ENCODE assay signal across 10 cellular contexts in genomic region chr1:209875510-209875909, GRCh38. TPM values are rescaled to one million over a fixed set of nuclear protein-coding genes. Genes with fewer than 3 reads are reported as not detected.
DNase-seq lines count a peak whose midpoint lies in the region; ATAC-seq and TF ChIP-seq lines count a peak whose summit lies in the region.
"Had no signal": no experiment of that assay in that cellular context is flagged by ENCODE, and none has a peak within 500 bp of the region (broad histone marks: within the 10 kb centered on the region; RNA-seq: fewer than 3 reads in every experiment).

No MANE protein-coding gene starts in this region.

- H3K36me3 Mint-ChIP-seq in progenitor cell of endocrine pancreas (ENCODE audit: insufficient read depth), result no peaks in the 10 kb centered on the region
- no peaks in the 10 kb centered on the region for H3K36me3 Mint-ChIP-seq in activated naive CD4-positive, alpha-beta T cell treated with anti-CD3 and anti-CD28 coated beads for 36 hours (ENCODE audit: low read depth)
- no peaks in the 10 kb centered on the region for H3K36me3 Mint-ChIP-seq in activated CD4-positive, alpha-beta T cell treated with anti-CD3 and anti-CD28 coated beads, Interleukin-2, amount 10 ng/mL, durations not matched to agents 24 days and 14 days (ENCODE audit: low read depth)
- H3K36me3 Mint-ChIP-seq: activated naive CD4-positive, alpha-beta T cell treated with anti-CD3 and anti-CD28 coated beads, Interleukin-2, amount 50 U/mL, for 24 hours had no signal

- no peak overlapping the region for H3K27ac Mint-ChIP-seq in progenitor cell of endocrine pancreas
- H3K27ac Mint-ChIP-seq in activated naive CD4-positive, alpha-beta T cell treated with anti-CD3 and anti-CD28 coated beads for 36 hours, result no peak overlapping the region
- no peak overlapping the region for H3K27ac Mint-ChIP-seq in activated CD4-positive, alpha-beta T cell treated with anti-CD3 and anti-CD28 coated beads, Interleukin-2, amount 10 ng/mL, durations not matched to agents 24 days and 14 days
- H3K27ac Mint-ChIP-seq: activated naive CD4-positive, alpha-beta T cell treated with anti-CD3 and anti-CD28 coated beads, Interleukin-2, amount 50 U/mL, for 24 hours had no signal

- H3K27me3 ChIP-seq in dorsolateral prefrontal cortex, result no peaks in the 10 kb centered on the region

- H3K4me1 Mint-ChIP-seq in progenitor cell of endocrine pancreas (ENCODE audit: low read depth), result peaks cover 1% of the 10 kb centered on the region
- no peaks in the 10 kb centered on the region for H3K4me1 Mint-ChIP-seq in activated naive CD4-positive, alpha-beta T cell treated with anti-CD3 and anti-CD28 coated beads for 36 hours (ENCODE audit: low read depth)
- no peaks in the 10 kb centered on the region for H3K4me1 Mint-ChIP-seq in activated CD4-positive, alpha-beta T cell treated with anti-CD3 and anti-CD28 coated beads, Interleukin-2, amount 10 ng/mL, durations not matched to agents 24 days and 14 days
- H3K4me1 Mint-ChIP-seq: activated naive CD4-positive, alpha-beta T cell treated with anti-CD3 and anti-CD28 coated beads, Interleukin-2, amount 50 U/mL, for 24 hours had no signal

- ATAC-seq in HG03571 (IDR thresholded peaks at IDR 0.05; ENCODE audit: unreplicated experiment), result no peak
- no peak for ATAC-seq in HG02763 (IDR thresholded peaks at IDR 0.05; ENCODE audit: unreplicated experiment)

- intact Hi-C loops in dorsolateral prefrontal cortex (cut with DNase I), result loop anchor here in 1 of 2 donors (10.0 kb wide), 1 partner anchor 359 kb away; the partner anchor contains the start of gene SERTAD4
- intact Hi-C loops in activated naive CD4-positive, alpha-beta T cell treated with anti-CD3 and anti-CD28 coated beads for 36 hours (cut with micrococcal nuclease), result no loop called here
- intact Hi-C loops in activated CD4-positive, alpha-beta T cell treated with anti-CD3 and anti-CD28 coated beads, Interleukin-2, amount 10 ng/mL, durations not matched to agents 24 days and 14 days (cut with micrococcal nuclease), result no loop called here

- no peak overlapping the region for H3K4me3 Mint-ChIP-seq in progenitor cell of endocrine pancreas (ENCODE audit: low read depth)
- no peak overlapping the region for H3K4me3 Mint-ChIP-seq in activated naive CD4-positive, alpha-beta T cell treated with anti-CD3 and anti-CD28 coated beads for 36 hours
- H3K4me3 Mint-ChIP-seq in activated CD4-positive, alpha-beta T cell treated with anti-CD3 and anti-CD28 coated beads, Interleukin-2, amount 10 ng/mL, durations not matched to agents 24 days and 14 days, result no peak overlapping the region
- H3K4me3 Mint-ChIP-seq: activated naive CD4-positive, alpha-beta T cell treated with anti-CD3 and anti-CD28 coated beads, Interleukin-2, amount 50 U/mL, for 24 hours had no signal

- no peaks in the 10 kb centered on the region for H3K9me3 Mint-ChIP-seq in progenitor cell of endocrine pancreas (ENCODE audit: low read depth)
- no peaks in the 10 kb centered on the region for H3K9me3 Mint-ChIP-seq in activated naive CD4-positive, alpha-beta T cell treated with anti-CD3 and anti-CD28 coated beads for 36 hours
- H3K9me3 Mint-ChIP-seq in activated CD4-positive, alpha-beta T cell treated with anti-CD3 and anti-CD28 coated beads, Interleukin-2, amount 10 ng/mL, durations not matched to agents 24 days and 14 days, result no peaks in the 10 kb centered on the region
- H3K9me3 Mint-ChIP-seq: activated naive CD4-positive, alpha-beta T cell treated with anti-CD3 and anti-CD28 coated beads, Interleukin-2, amount 50 U/mL, for 24 hours had no signal

- H3K27me3 Mint-ChIP-seq in progenitor cell of endocrine pancreas, result peaks cover 3% of the 10 kb centered on the region
- H3K27me3 Mint-ChIP-seq in activated naive CD4-positive, alpha-beta T cell treated with anti-CD3 and anti-CD28 coated beads for 36 hours (ENCODE audit: low read depth), result peaks cover 20% of the 10 kb centered on the region
- peaks cover 35% of the 10 kb centered on the region for H3K27me3 Mint-ChIP-seq in activated CD4-positive, alpha-beta T cell treated with anti-CD3 and anti-CD28 coated beads, Interleukin-2, amount 10 ng/mL, durations not matched to agents 24 days and 14 days

- H3K4me3 ChIP-seq in dorsolateral prefrontal cortex, result peak overlapping the region in 20 of 59 donors; percentile 4 to 42 (median 18)

- CTCF ChIA-PET in activated naive CD4-positive, alpha-beta T cell treated with anti-CD3 and anti-CD28 coated beads for 36 hours (lab: Charles Lee), result interaction anchor here (1.0 to 1.8 kb wide), 2 partner anchors 17 to 52 kb away, joined by 3 to 6 read pairs; no protein-coding TSS in a partner anchor

- TF ChIP-seq CTCF in dorsolateral prefrontal cortex (IDR thresholded peaks at IDR 0.05 in 54 of 56, conservative IDR thresholded peaks at IDR 0.05 in 2 of 56; ENCODE audit: low read depth in 1 of 56, partially characterized antibody in 56 of 56), result peak in 45 of 56 donors; percentile 10 to 61 (median 32)
- TF ChIP-seq CTCF in progenitor cell of endocrine pancreas (IDR thresholded peaks at IDR 0.05; ENCODE audit: unreplicated experiment), result peak; percentile 40

- H3K27ac ChIP-seq in dorsolateral prefrontal cortex, result peak overlapping the region in 50 of 59 donors; percentile 1 to 99 (median 68)

- DNase-seq in G401 (ENCODE audit: low spot score), result peak; percentile 89
- peak; percentile 74 for DNase-seq in NCI-H2227 treated with DMSO at 0.1 percent for 48 hours (lab: John Stamatoyannopoulos, UW)
- peak in 1 of 10 donors; percentile 54 for DNase-seq in dorsolateral prefrontal cortex
- DNase-seq in progenitor cell of endocrine pancreas (ENCODE audit: low spot score, unreplicated experiment), result no peak
- no peak for DNase-seq in activated naive CD4-positive, alpha-beta T cell treated with anti-CD3 and anti-CD28 coated beads for 36 hours
- no peak for DNase-seq in activated CD4-positive, alpha-beta T cell treated with anti-CD3 and anti-CD28 coated beads, Interleukin-2, amount 10 ng/mL, durations not matched to agents 24 days and 14 days
- DNase-seq: stimulated activated CD4-positive, alpha-beta T cell treated with anti-CD3 and anti-CD28 coated beads, Interleukin-4, amount 100 ng/mL, for 24 hours had no signal

- in situ Hi-C loops in G401 (cut with HindIII; ENCODE audit: low sequenced_read_pairs), result no loop called here

RNA-seq across cellular contexts. Expression of gene UTP25, which starts 47.7 kb away (rescaled TPM):
- 9.7 and 13.5 TPM in 2 replicates for total RNA-seq in G401 (2014; rRNA removed; shearing (Covaris generic))
- total RNA-seq in dorsolateral prefrontal cortex (10 to 100 TPM in 71 of 120 experiments, 1 to 10 TPM in 49; 6.2 to 14.2 (median 10.6) TPM), progenitor cell of endocrine pancreas (7.4 and 7.8 TPM in 2 replicates)
- total RNA-seq in activated naive CD4-positive, alpha-beta T cell treated with anti-CD3 and anti-CD28 coated beads for 36 hours, result 1 to 10 TPM; 4.1 to 4.6 TPM
- total RNA-seq in activated CD4-positive, alpha-beta T cell treated with anti-CD3 and anti-CD28 coated beads, Interleukin-2, amount 10 ng/mL, durations not matched to agents 24 days and 14 days, result 17.2 and 17.6 TPM in 2 replicates

Comparison
In these comparisons a context has a peak if more than half of its experiments do, and no peak if none do; other contexts are left out.
1. DNase-seq: peak in G401 (single experiment) and NCI-H2227 treated with DMSO at 0.1 percent for 48 hours (single experiment); none in progenitor cell of endocrine pancreas (single experiment), activated naive CD4-positive, alpha-beta T cell treated with anti-CD3 and anti-CD28 coated beads for 36 hours (single experiment) and activated CD4-positive, alpha-beta T cell treated with anti-CD3 and anti-CD28 coated beads, Interleukin-2, amount 10 ng/mL, durations not matched to agents 24 days and 14 days (single experiment).